Comparison of ENCODE assay signal across 8 cellular contexts in the genomic region with DNA sequence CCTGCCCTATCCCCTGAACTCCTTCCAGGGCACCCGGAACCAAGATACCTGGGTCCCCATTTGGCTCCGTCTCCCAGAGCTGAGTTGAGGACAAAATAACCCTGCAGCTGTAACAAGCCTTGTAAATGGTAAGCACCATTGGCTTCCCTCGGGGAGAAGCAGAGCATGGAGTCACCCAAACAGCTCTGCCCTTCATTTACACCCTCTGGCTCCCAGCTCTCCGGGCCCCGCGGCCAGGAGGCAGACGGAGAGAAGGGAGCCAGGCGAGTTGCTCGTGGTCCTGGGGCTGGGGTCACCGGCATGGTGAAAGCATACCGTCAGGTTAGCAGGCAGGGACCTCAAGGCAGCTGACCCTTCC. TPM values are rescaled to one million over a fixed set of nuclear protein-coding genes. Genes with fewer than 3 reads are reported as not detected.
DNase-seq lines count a peak whose midpoint lies in the region; TF ChIP-seq lines count a peak whose summit lies in the region.

No MANE protein-coding gene starts in this region.

- H3K27me3 ChIP-seq in muscle layer of duodenum (ENCODE audit: low read depth, low read length), result no peaks in the 10 kb centered on the region

- TF ChIP-seq CTCF in AG04449 (IDR thresholded peaks at IDR 0.05; ENCODE audit: insufficient read depth, low read length, missing control alignments) (no peak), HFFc6 (IDR thresholded peaks at IDR 0.05) (no peak)

- CTCF ChIA-PET in AG04449 (lab: Yijun Ruan, JAX), result interaction anchor here (0.9 to 6.0 kb wide), 15 partner anchors 9 to 365 kb away, joined by 3 to 50 read pairs (median 6); no protein-coding TSS in a partner anchor

- H3K36me3 Mint-ChIP-seq in HFFc6 (ENCODE audit: low read depth), result no peaks in the 10 kb centered on the region

- H3K27me3 Mint-ChIP-seq in HFFc6 (ENCODE audit: insufficient read depth), result peaks cover 3% of the 10 kb centered on the region

- H3K4me1 Mint-ChIP-seq in HFFc6 (ENCODE audit: low read depth), result peaks cover 35% of the 10 kb centered on the region

- peak overlapping the region; percentile 90 for H3K27ac Mint-ChIP-seq in HFFc6

- DNase-seq in AG04449 (ENCODE audit: low read depth, low spot score) (no peak), HFFc6 (no peak), caudate nucleus (lab: John Stamatoyannopoulos, UW) (peak in 2 of 61 donors; percentile 17 to 46), DMS79 (lab: John Stamatoyannopoulos, UW) (no peak), NCI-H1436 (lab: John Stamatoyannopoulos, UW) (no peak)
- no peak for DNase-seq in stimulated activated CD4-positive, alpha-beta T cell treated with anti-CD3 and anti-CD28 coated beads, Interleukin-1b, Interleukin-23, amount 100 ng/mL, for 48 hours
- DNase-seq in effector CD8-positive, alpha-beta T cell (lab: John Stamatoyannopoulos, UW), result no peak

- H3K4me3 ChIP-seq in AG04449 (ENCODE audit: low read depth, low read length) (peak overlapping the region; percentile 73), muscle layer of duodenum (ENCODE audit: low read depth in 1 of 2, low read length in 2 of 2) (peak overlapping the region; percentile 73 to 74)

- POLR2A ChIA-PET in AG04449 (lab: Yijun Ruan, JAX), result interaction anchor here (0.7 to 2.6 kb wide), 9 partner anchors 10 to 317 kb away, joined by 3 to 10 read pairs (median 8); a partner anchor contains a TSS

- H3K27ac ChIP-seq in caudate nucleus (ENCODE audit: low read depth, low read length) (peak overlapping the region; percentile 99), muscle layer of duodenum (ENCODE audit: low read length) (peak overlapping the region; percentile 60)

- H3K36me3 ChIP-seq in muscle layer of duodenum (ENCODE audit: control insufficient read depth in 1 of 2, insufficient read depth in 2 of 2, low read length in 2 of 2), result no peaks in the 10 kb centered on the region

- peak overlapping the region; percentile 93 for H3K4me3 Mint-ChIP-seq in HFFc6

- no peaks in the 10 kb centered on the region for H3K9me3 Mint-ChIP-seq in HFFc6

- peaks cover 10 to 50% of the 10 kb centered on the region in 2 donors for H3K4me1 ChIP-seq in muscle layer of duodenum (ENCODE audit: control insufficient read depth in 1 of 2, insufficient read depth in 2 of 2, low read length in 2 of 2)

- no peaks in the 10 kb centered on the region for H3K9me3 ChIP-seq in muscle layer of duodenum (ENCODE audit: control insufficient read depth in 1 of 2, low read length in 2 of 2)

RNA-seq across cellular contexts. Expression of a gene that starts 2.1 kb away (rescaled TPM):
- 10 to 100 TPM in 4 of 6 experiments, 1 to 10 TPM in 2; 8.7 to 14.2 (median 11.0) TPM for total RNA-seq in HFFc6 (2021; fragmentation: NEBNext Ultra II Directional; extraction: Animal tissue kit (Norgen Biotek cat#: 25700))

RNA-seq across cellular contexts. Expression of a gene that starts 13.9 kb away (rescaled TPM):
- total RNA-seq in HFFc6 (2021; fragmentation: NEBNext Ultra II Directional; extraction: Animal tissue kit (Norgen Biotek cat#: 25700)), result not detected

RNA-seq across cellular contexts. Expression of a gene that starts 46.4 kb away (rescaled TPM):
- total RNA-seq in HFFc6 (2021; fragmentation: NEBNext Ultra II Directional; extraction: Animal tissue kit (Norgen Biotek cat#: 25700)), result 1 to 10 TPM; 2.5 to 3.4 (median 2.9) TPM

RNA-seq across cellular contexts. Expression of a gene that starts 47.3 kb away (rescaled TPM):
- total RNA-seq in HFFc6 (2021; fragmentation: NEBNext Ultra II Directional; extraction: Animal tissue kit (Norgen Biotek cat#: 25700)), result under 1 TPM in 3 of 6 experiments, not detected in 3; 0.30 to 0.68 (median 0.31) TPM

RNA-seq across cellular contexts. Expression of a gene that starts 54.2 kb away (rescaled TPM):
- 100 to 1,000 TPM; 216 to 234 (median 228) TPM for total RNA-seq in HFFc6 (2021; fragmentation: NEBNext Ultra II Directional; extraction: Animal tissue kit (Norgen Biotek cat#: 25700))
